ENCODE assay signal across 19 cellular contexts in the genomic region with DNA sequence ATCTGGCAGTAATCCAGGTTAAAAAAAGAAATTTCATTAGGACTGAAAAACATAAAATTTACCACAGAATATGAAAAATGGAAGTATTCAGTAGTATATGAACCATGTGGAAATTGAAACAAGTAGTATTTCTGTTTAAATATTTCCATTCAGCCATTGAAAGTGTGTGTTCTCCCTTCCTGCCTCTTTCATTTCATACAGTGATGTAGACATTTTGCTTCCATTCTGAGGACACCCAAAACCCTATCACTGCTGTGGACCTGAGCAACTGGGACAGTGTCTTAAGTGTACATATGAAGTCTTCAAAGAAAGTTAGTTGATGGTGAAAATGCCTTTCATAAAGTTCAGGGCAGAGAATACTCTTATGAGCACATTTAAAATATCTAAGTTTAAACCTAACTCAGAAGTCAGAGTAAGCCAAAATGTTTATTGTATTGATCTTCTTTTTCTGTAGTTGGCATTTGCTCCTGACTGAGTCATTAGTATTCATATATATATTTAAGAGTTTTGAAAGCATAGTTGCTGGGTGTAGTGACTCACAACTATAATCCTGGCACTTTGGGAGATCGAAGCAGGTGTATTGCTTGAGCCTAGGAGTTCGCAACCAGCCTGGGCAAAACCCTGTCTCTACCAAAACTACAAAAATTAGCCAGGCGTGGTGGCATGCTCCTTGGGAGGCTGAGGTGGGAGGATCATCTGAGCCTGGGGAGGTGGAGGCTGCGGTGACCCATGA.
DNase-seq lines count a peak whose midpoint lies in the region; ATAC-seq and TF ChIP-seq lines count a peak whose summit lies in the region.
"Had no signal": no experiment of that assay in that cellular context is flagged by ENCODE, and none has a peak within 500 bp of the region (broad histone marks: within the 10 kb centered on the region; RNA-seq: fewer than 3 reads in every experiment).

No MANE protein-coding gene starts in this region.

- no peaks in the 10 kb centered on the region for H3K9me3 ChIP-seq in BLaER1 treated with 17β-estradiol and CSF1 and Interleukin-3, amounts not matched to agents 10 nM and 100 nM (replicated peaks in 1 of 11)
- no peaks in the 10 kb centered on the region for H3K9me3 ChIP-seq in RWPE2 (ENCODE audit: severe bottlenecking)
- H3K9me3 ChIP-seq: BE2C, colonic mucosa had no signal

- no peaks in the 10 kb centered on the region for H3K27me3 ChIP-seq in BLaER1 treated with 17β-estradiol and CSF1 and Interleukin-3, amounts not matched to agents 10 nM and 100 nM
- no peaks in the 10 kb centered on the region for H3K27me3 ChIP-seq in RWPE2 (ENCODE audit: insufficient read depth, poor library complexity, severe bottlenecking)
- H3K27me3 ChIP-seq: BE2C, colonic mucosa had no signal

- peaks cover 25% of the 10 kb centered on the region for H3K36me3 Mint-ChIP-seq in T-helper 1 cell treated with Interleukin-12 subunit alpha and Interleukin-12 subunit beta and Interleukin-4 antibody, amounts not matched to agents 30 μg/mL and 1 μg/mL, for 36 hours (ENCODE audit: low read depth)
- H3K36me3 Mint-ChIP-seq in MCF 10A (ENCODE audit: insufficient read depth, unreplicated experiment): peaks cover 45% of the 10 kb centered on the region

- peak; percentile 52 for ATAC-seq in RWPE2 (ENCODE audit: low read depth)
- ATAC-seq: HCT116 had no signal

- H3K36me3 ChIP-seq in BLaER1 treated with 17β-estradiol and CSF1 and Interleukin-3, amounts not matched to agents 10 nM and 100 nM: peaks cover 0 to 98% (median 72%) of the 10 kb centered on the region in 11 experiments; a peak in 20 of 22 replicates
- H3K36me3 ChIP-seq in RWPE2 (ENCODE audit: low read depth): peaks cover 18% of the 10 kb centered on the region
- H3K36me3 ChIP-seq: BE2C, colonic mucosa had no signal

- POLR2A ChIA-PET in MCF 10A (lab: Yijun Ruan, JAX): interaction anchor here (0.7 kb wide), 1 partner anchor 23 kb away, joined by 4 read pairs; no protein-coding TSS in a partner anchor

- H4K20me1 ChIP-seq in BLaER1 treated with 17β-estradiol and CSF1 and Interleukin-3, amounts not matched to agents 10 nM and 100 nM: peaks cover 0 to 100% (median 94%) of the 10 kb centered on the region in 11 experiments; a peak in 15 of 22 replicates

- H3K9me3 Mint-ChIP-seq in T-helper 1 cell treated with Interleukin-12 subunit alpha and Interleukin-12 subunit beta and Interleukin-4 antibody, amounts not matched to agents 30 μg/mL and 1 μg/mL, for 36 hours: no peaks in the 10 kb centered on the region
- H3K9me3 Mint-ChIP-seq in MCF 10A (ENCODE audit: unreplicated experiment): no peaks in the 10 kb centered on the region

- CTCF ChIA-PET in MCF 10A (lab: Yijun Ruan, JAX): no interaction called here

- intact Hi-C loops in MCF 10A (cut with micrococcal nuclease): no loop called here

- peak overlapping the region in 6 of 11 experiments; percentile 36 to 65 (median 49); a peak in 7 of 22 replicates for H3K4me2 ChIP-seq in BLaER1 treated with 17β-estradiol and CSF1 and Interleukin-3, amounts not matched to agents 10 nM and 100 nM

- peaks cover 38% of the 10 kb centered on the region for H3K4me1 Mint-ChIP-seq in T-helper 1 cell treated with Interleukin-12 subunit alpha and Interleukin-12 subunit beta and Interleukin-4 antibody, amounts not matched to agents 30 μg/mL and 1 μg/mL, for 36 hours (ENCODE audit: low read depth)
- H3K4me1 Mint-ChIP-seq in MCF 10A (ENCODE audit: insufficient read depth, unreplicated experiment): peaks cover 10% of the 10 kb centered on the region

- peak overlapping the region; percentile 73 for H3K27ac Mint-ChIP-seq in T-helper 1 cell treated with Interleukin-12 subunit alpha and Interleukin-12 subunit beta and Interleukin-4 antibody, amounts not matched to agents 30 μg/mL and 1 μg/mL, for 36 hours
- H3K27ac Mint-ChIP-seq in MCF 10A (ENCODE audit: low read depth, unreplicated experiment): no peak overlapping the region
- H3K27ac Mint-ChIP-seq: progenitor cell of endocrine pancreas had no signal

- no peak overlapping the region for H3K9ac ChIP-seq in BLaER1 treated with 17β-estradiol and CSF1 and Interleukin-3, amounts not matched to agents 10 nM and 100 nM

- H3K4me3 Mint-ChIP-seq in T-helper 1 cell treated with Interleukin-12 subunit alpha and Interleukin-12 subunit beta and Interleukin-4 antibody, amounts not matched to agents 30 μg/mL and 1 μg/mL, for 36 hours: no peak overlapping the region
- H3K4me3 Mint-ChIP-seq in MCF 10A (ENCODE audit: unreplicated experiment): no peak overlapping the region

- DNase-seq in T-helper 1 cell: no peak
- DNase-seq in RWPE2 (ENCODE audit: low spot score): no peak
- DNase-seq in epithelial cell of prostate (ENCODE audit: low read depth, low spot score): no peak
- no peak for DNase-seq in MCF 10A (ENCODE audit: unreplicated experiment)
- DNase-seq in NCI-H2227 treated with DMSO at 0.1 percent for 48 hours (lab: John Stamatoyannopoulos, UW): no peak
- DNase-seq in OCI-M2 (lab: John Stamatoyannopoulos, UW; ENCODE audit: unreplicated experiment): no peak
- DNase-seq: BE2C, colonic mucosa, DMS 273 treated with DMSO at 0.1 percent for 48 hours, foreskin fibroblast, NCI-H1417, NCI-H524 treated with DMSO at 0.1 percent for 48 hours, Right ventricle myocardium superior had no signal

- H3K4me3 ChIP-seq in BLaER1 treated with 17β-estradiol and CSF1 and Interleukin-3, amounts not matched to agents 10 nM and 100 nM: no peak overlapping the region
- H3K4me3 ChIP-seq in RWPE2 (ENCODE audit: severe bottlenecking): no peak overlapping the region
- H3K4me3 ChIP-seq: colonic mucosa, skin epidermis had no signal

- TF ChIP-seq CTCF in RWPE2 (IDR thresholded peaks at IDR 0.05; ENCODE audit: poor library complexity, severe bottlenecking) (no peak), MCF 10A (IDR thresholded peaks at IDR 0.05; ENCODE audit: unreplicated experiment) (no peak)

- H3K4me1 ChIP-seq in BLaER1 treated with 17β-estradiol and CSF1 and Interleukin-3, amounts not matched to agents 10 nM and 100 nM: peaks cover 17 to 75% (median 25%) of the 10 kb centered on the region in 10 experiments
- H3K4me1 ChIP-seq in RWPE2 (ENCODE audit: insufficient read depth, poor library complexity, severe bottlenecking): peaks cover 10% of the 10 kb centered on the region
- H3K4me1 ChIP-seq: colonic mucosa had no signal

- no TSS peak for BruUV-seq in MCF 10A (replicated peaks; lab: Mats Ljungman, UMichigan)

- no peaks in the 10 kb centered on the region for H3K27me3 Mint-ChIP-seq in T-helper 1 cell treated with Interleukin-12 subunit alpha and Interleukin-12 subunit beta and Interleukin-4 antibody, amounts not matched to agents 30 μg/mL and 1 μg/mL, for 36 hours (ENCODE audit: low read depth)
- no peaks in the 10 kb centered on the region for H3K27me3 Mint-ChIP-seq in MCF 10A (ENCODE audit: insufficient read depth, unreplicated experiment)
- H3K27me3 Mint-ChIP-seq: progenitor cell of endocrine pancreas had no signal

- H3K27ac ChIP-seq in BLaER1 treated with 17β-estradiol and CSF1 and Interleukin-3, amounts not matched to agents 10 nM and 100 nM: no peak overlapping the region
- H3K27ac ChIP-seq in RWPE2 (ENCODE audit: poor library complexity, severe bottlenecking): no peak overlapping the region
- peak overlapping the region; percentile 1 for H3K27ac ChIP-seq in epithelial cell of prostate
- H3K27ac ChIP-seq: 22Rv1, colonic mucosa had no signal
